ENCODE assay signal across 2 cellular contexts in genomic region chr15:82237944-82238534, GRCh38. TPM values are rescaled to one million over a fixed set of nuclear protein-coding genes. Genes with fewer than 3 reads are reported as not detected.
"Had no signal": no experiment of that assay in that cellular context is flagged by ENCODE, and none has a peak within 500 bp of the region (broad histone marks: within the 10 kb centered on the region; RNA-seq: fewer than 3 reads in every experiment).

No MANE protein-coding gene starts in this region.

RNA-seq across cellular contexts. Expression of gene SAXO2, which starts 24.6 kb away (rescaled TPM):
- total RNA-seq: thoracic aorta, vagina had no signal
